In the genomic region with DNA sequence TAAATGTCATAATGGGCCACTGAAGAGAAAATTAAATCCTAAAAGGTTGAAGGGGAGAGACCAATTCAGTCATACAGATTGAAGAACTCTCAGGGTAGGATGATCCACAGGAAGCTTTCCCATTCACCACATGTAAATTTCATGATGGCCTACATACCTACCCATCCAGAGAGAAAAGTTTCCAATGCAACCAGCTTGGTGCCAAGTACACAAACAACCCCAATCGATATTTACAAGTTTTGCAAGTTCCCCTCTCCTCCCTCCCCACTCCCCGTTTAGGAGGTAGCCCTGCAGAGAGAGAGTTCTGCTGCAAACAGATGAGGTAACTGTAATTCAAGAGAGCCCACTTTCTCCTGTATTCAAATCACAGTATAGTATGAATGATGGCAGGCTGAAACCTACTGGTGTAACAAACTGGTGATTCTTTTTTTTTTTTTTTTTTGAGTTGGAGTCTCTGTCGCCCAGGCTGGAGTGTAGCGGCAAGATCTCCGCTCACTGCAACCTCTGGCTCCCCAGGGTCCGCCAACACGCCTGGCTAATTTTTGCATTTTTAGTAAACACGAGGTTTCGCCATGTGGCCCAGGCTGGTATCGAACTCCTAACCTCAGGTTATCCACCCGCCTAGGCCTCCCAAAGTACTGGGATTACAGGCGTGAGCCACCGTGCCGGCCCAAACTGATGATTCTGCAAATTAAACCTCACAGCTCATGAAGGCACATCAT, we compare ENCODE assay signal across 1 cellular context.
TF ChIP-seq lines count a peak whose summit lies in the region.

No MANE protein-coding gene starts in this region.

TF ChIP-seq in K562, 482 proteins besides CTCF, POLR2A, EP300 and RAD21 (continued from another document):
- TF ChIP-seq, protein P1, sequence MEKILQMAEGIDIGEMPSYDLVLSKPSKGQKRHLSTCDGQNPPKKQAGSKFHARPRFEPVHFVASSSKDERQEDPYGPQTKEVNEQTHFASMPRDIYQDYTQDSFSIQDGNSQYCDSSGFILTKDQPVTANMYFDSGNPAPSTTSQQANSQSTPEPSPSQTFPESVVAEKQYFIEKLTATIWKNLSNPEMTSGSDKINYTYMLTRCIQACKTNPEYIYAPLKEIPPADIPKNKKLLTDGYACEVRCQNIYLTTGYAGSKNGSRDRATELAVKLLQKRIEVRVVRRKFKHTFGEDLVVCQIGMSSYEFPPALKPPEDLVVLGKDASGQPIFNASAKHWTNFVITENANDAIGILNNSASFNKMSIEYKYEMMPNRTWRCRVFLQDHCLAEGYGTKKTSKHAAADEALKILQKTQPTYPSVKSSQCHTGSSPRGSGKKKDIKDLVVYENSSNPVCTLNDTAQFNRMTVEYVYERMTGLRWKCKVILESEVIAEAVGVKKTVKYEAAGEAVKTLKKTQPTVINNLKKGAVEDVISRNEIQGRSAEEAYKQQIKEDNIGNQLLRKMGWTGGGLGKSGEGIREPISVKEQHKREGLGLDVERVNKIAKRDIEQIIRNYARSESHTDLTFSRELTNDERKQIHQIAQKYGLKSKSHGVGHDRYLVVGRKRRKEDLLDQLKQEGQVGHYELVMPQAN (IDR thresholded peaks at IDR 0.05; ENCODE audit: borderline replicate concordance): no peak
- TF ChIP-seq CBX8 (IDR thresholded peaks at IDR 0.05; ENCODE audit: borderline replicate concordance, extremely low read depth, low read depth, low read length, poor library complexity, severe bottlenecking) (no peak), HMGN3 (IDR thresholded peaks at IDR 0.05; ENCODE audit: borderline replicate concordance, extremely low read depth, insufficient read length, low read depth, low read length) (no peak)
